Comparison of ENCODE assay signal across 7 cellular contexts in the genomic region with DNA sequence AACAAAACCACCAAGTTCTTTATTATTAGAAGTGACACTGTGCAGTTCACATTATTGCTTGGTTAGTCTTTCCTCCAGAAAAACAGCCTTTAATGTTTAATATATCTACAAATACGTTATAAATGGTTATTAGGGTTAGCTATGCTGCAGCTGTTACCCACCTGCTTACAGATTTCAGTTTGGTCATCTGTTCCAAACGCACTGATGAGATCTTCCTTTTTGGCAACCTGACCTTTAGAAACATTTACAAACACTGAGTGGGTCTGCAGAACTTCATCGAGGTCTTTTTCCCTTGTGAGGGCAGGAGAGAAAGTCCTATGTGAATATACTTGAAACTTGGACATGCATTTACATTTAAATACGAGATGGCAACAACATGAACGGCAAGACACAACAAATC. TPM values are rescaled to one million over a fixed set of nuclear protein-coding genes. Genes with fewer than 3 reads are reported as not detected.
A peak's percentile ranks its signal among the peaks of the same experiment; 100 is the strongest.
DNase-seq lines count a peak whose midpoint lies in the region; ATAC-seq, FAIRE-seq and TF ChIP-seq lines count a peak whose summit lies in the region.
"Not testable (repeated sequence)": the region's sequence is repeated elsewhere in the genome, so short reads cannot be mapped to it uniquely, and the experiment has no call there.

No MANE protein-coding gene starts in this region.

- H3K36me3 ChIP-seq in OCI-LY7 (ENCODE audit: insufficient read depth, low read length) (peaks cover 37% of the 10 kb centered on the region), gastroesophageal sphincter (peaks cover 7 to 53% of the 10 kb centered on the region in 2 donors), skeletal muscle tissue (ENCODE audit: control insufficient read depth in 3 of 3, insufficient read depth in 3 of 3, low read length in 3 of 3) (peaks cover 10 to 18% (median 18%) of the 10 kb centered on the region in 3 donors)

- peaks cover 17% of the 10 kb centered on the region for H3K36me3 Mint-ChIP-seq in activated T-cell treated with anti-CD3 and anti-CD28 coated beads, Interleukin-2, amount 50 U/mL, for 4 hours (ENCODE audit: insufficient read depth)
- H3K36me3 Mint-ChIP-seq in naive B cell: not testable (repeated sequence)

- intact Hi-C loops in OCI-LY7 (cut with micrococcal nuclease; ENCODE audit: unreplicated experiment): loop anchor here (2.0 to 10.0 kb wide), 4 partner anchors 73 to 879 kb away; a partner anchor contains a TSS

- H3K27ac ChIP-seq in OCI-LY7 (ENCODE audit: low read depth, low read length, poor library complexity, severe bottlenecking) (peak overlapping the region; percentile 36), gastroesophageal sphincter (peak overlapping the region; percentile 97 to 100 (median 99)), skeletal muscle tissue (ENCODE audit: low read depth, low read length) (peak overlapping the region; percentile 99)

- peak overlapping the region in 4 of 6 donors; percentile 100 for H3K27ac Mint-ChIP-seq in naive B cell

- H3K4me3 Mint-ChIP-seq in activated T-cell treated with anti-CD3 and anti-CD28 coated beads, Interleukin-2, amount 50 U/mL, for 4 hours: peak overlapping the region; percentile 98
- H3K4me3 Mint-ChIP-seq in naive B cell: peak overlapping the region; percentile 94 to 100 (median 100)

- POLR2A ChIA-PET in OCI-LY7 (lab: Charles Lee): interaction anchor here (0.7 to 3.6 kb wide), 3 partner anchors 149 to 360 kb away, joined by 3 to 11 read pairs (median 4); no protein-coding TSS in a partner anchor

- not testable (repeated sequence) for H4K20me1 ChIP-seq in OCI-LY7 (ENCODE audit: insufficient read depth, low read length)

- peak; percentile 16 for FAIRE-seq in GM12891 (lab: Jason Lieb, UNC)

- not testable (repeated sequence) for H3K27me3 Mint-ChIP-seq in activated T-cell treated with anti-CD3 and anti-CD28 coated beads, Interleukin-2, amount 50 U/mL, for 4 hours (ENCODE audit: low read depth); naive B cell

- H3K9me2 ChIP-seq in OCI-LY7 (ENCODE audit: insufficient read depth, low read length): not testable (repeated sequence)

- H3K27me3 ChIP-seq in gastroesophageal sphincter; skeletal muscle tissue (ENCODE audit: control insufficient read depth in 3 of 3, insufficient read depth in 3 of 3, low read length in 3 of 3): not testable (repeated sequence)

- not testable (repeated sequence) for H3K9me3 ChIP-seq in OCI-LY7 (ENCODE audit: low read length); gastroesophageal sphincter; skeletal muscle tissue (ENCODE audit: control insufficient read depth in 3 of 3, low read length in 3 of 3)

- not testable (repeated sequence) for DNase-seq in GM12891 (ENCODE audit: insufficient read length, low spot score); OCI-LY7 (ENCODE audit: low spot score); activated T-cell treated with anti-CD3 and anti-CD28 coated beads, Interleukin-2, amount 50 U/mL, for 4 hours; cardiac fibroblast (ENCODE audit: low read depth in 2 of 2); naive B cell

- not testable (repeated sequence) for H2AFZ ChIP-seq in OCI-LY7 (ENCODE audit: low read length)

- CTCF ChIA-PET in OCI-LY7 (lab: Charles Lee; ENCODE audit: unreplicated experiment): not testable (repeated sequence)

- H3K9me3 Mint-ChIP-seq in activated T-cell treated with anti-CD3 and anti-CD28 coated beads, Interleukin-2, amount 50 U/mL, for 4 hours; naive B cell: not testable (repeated sequence)

- TF ChIP-seq CTCF in OCI-LY7 (conservative IDR thresholded peaks at IDR 0.05; ENCODE audit: low read length); cardiac fibroblast (IDR thresholded peaks at IDR 0.05; ENCODE audit: low read depth, low read length); gastroesophageal sphincter (IDR thresholded peaks at IDR 0.05): not testable (repeated sequence)

- peaks cover 27% of the 10 kb centered on the region for H3K4me1 Mint-ChIP-seq in activated T-cell treated with anti-CD3 and anti-CD28 coated beads, Interleukin-2, amount 50 U/mL, for 4 hours (ENCODE audit: low read depth)
- H3K4me1 Mint-ChIP-seq in naive B cell: peaks cover 15 to 30% (median 16%) of the 10 kb centered on the region in 3 donors

- peaks cover 23% of the 10 kb centered on the region for H3K4me1 ChIP-seq in OCI-LY7 (ENCODE audit: insufficient read depth, low read length, poor library complexity, severe bottlenecking)
- H3K4me1 ChIP-seq in gastroesophageal sphincter: peaks cover 5 to 42% (median 15%) of the 10 kb centered on the region in 3 donors
- H3K4me1 ChIP-seq in skeletal muscle tissue (ENCODE audit: control insufficient read depth in 3 of 3, insufficient read depth in 3 of 3, low read length in 3 of 3): not testable (repeated sequence)

- peak overlapping the region; percentile 68 for H3K4me2 ChIP-seq in OCI-LY7 (ENCODE audit: low read length)

- peaks cover 44% of the 10 kb centered on the region for H3K79me2 ChIP-seq in OCI-LY7 (ENCODE audit: insufficient read depth, low read depth, low read length)

- TF ChIP-seq EP300 in gastroesophageal sphincter (IDR thresholded peaks at IDR 0.05): not testable (repeated sequence)

- H3K9ac ChIP-seq in skeletal muscle tissue (ENCODE audit: low read depth in 1 of 3, low read length in 3 of 3): peak overlapping the region in 2 of 3 donors; percentile 64 to 96

- BruUV-seq in OCI-LY7 (replicated peaks; lab: Mats Ljungman, UMichigan): TSS peak; percentile 76

- 17 to 27% methylated on average over 1 to 5 of the region's 5 CpGs for WGBS in gastroesophageal sphincter (ENCODE audit: low coverage in 1 of 2), 2 donors

- ATAC-seq in activated T-cell treated with anti-CD3 and anti-CD28 coated beads, Interleukin-2, amount 50 U/mL, for 4 hours; gastroesophageal sphincter; naive B cell (ENCODE audit: low read depth in 2 of 2): not testable (repeated sequence)

- H3K4me3 ChIP-seq in OCI-LY7 (ENCODE audit: low read depth, low read length, poor library complexity, severe bottlenecking) (peak overlapping the region; percentile 87), cardiac fibroblast (replicated peaks in 1 of 2; ENCODE audit: low read depth in 2 of 2, low read length in 2 of 2) (peak overlapping the region; percentile 69 to 72), gastroesophageal sphincter (peak overlapping the region; percentile 71 to 90), skeletal muscle tissue (ENCODE audit: low read length in 3 of 3) (peak overlapping the region; percentile 78 to 87 (median 85))

- not testable (repeated sequence) for TF ChIP-seq POLR2A in GM12891 (IDR thresholded peaks at IDR 0.05; ENCODE audit: low read depth, low read length); gastroesophageal sphincter (IDR thresholded peaks at IDR 0.05)

RNA-seq across cellular contexts. Expression of a gene that starts 1.3 kb away (rescaled TPM):
- 27.1 TPM for polyA plus RNA-seq in GM12891 (2012; ENCODE audit: low read depth, missing spikeins)
- 43.2 and 45.6 TPM in 2 replicates for total RNA-seq in OCI-LY7 (2014; rRNA removed; shearing (Covaris generic))
- total RNA-seq in OCI-LY7 (2022): 100 and 124 TPM in 2 replicates
- 10 to 100 TPM; 87.8 to 98.6 (median 94.2) TPM for total RNA-seq in activated T-cell treated with anti-CD3 and anti-CD28 coated beads, Interleukin-2, amount 50 U/mL, for 4 hours
- 100 to 1,000 TPM; 210 to 340 (median 304) TPM for total RNA-seq in gastroesophageal sphincter
- polyA plus RNA-seq in naive B cell (ENCODE audit: low read depth in 6 of 6): 100 to 1,000 TPM in 1 of 6 donors, 10 to 100 TPM in 5; 47.5 to 105 (median 67.4) TPM
- 98.6 TPM for total RNA-seq in skeletal muscle tissue

RNA-seq across cellular contexts. Expression of a gene that starts 2.6 kb away (rescaled TPM):
- polyA plus RNA-seq in GM12891 (2012; ENCODE audit: low read depth, missing spikeins): 11.0 TPM
- 17.0 and 17.3 TPM in 2 replicates for total RNA-seq in OCI-LY7 (2014; rRNA removed; shearing (Covaris generic))
- total RNA-seq in OCI-LY7 (2022) (15.3 and 22.3 TPM in 2 replicates), gastroesophageal sphincter (10 to 100 TPM; 11.7 to 30.2 (median 14.6) TPM), skeletal muscle tissue (21.9 TPM)
- 10 to 100 TPM; 21.5 to 30.3 (median 26.3) TPM for total RNA-seq in activated T-cell treated with anti-CD3 and anti-CD28 coated beads, Interleukin-2, amount 50 U/mL, for 4 hours
- polyA plus RNA-seq in naive B cell (ENCODE audit: low read depth in 6 of 6): 10 to 100 TPM; 14.7 to 29.2 (median 19.2) TPM

Comparison
In these comparisons a context has a peak if more than half of its experiments do, and no peak if none do; other contexts are left out.
1. H3K27ac ChIP-seq: peak in every context shown above with its lines; median percentile 99 in gastroesophageal sphincter; 99 in skeletal muscle tissue; 36 in OCI-LY7.